1 cellular context compared by ENCODE assay signal in genomic region chr3:50242371-50242770, GRCh38.
TF ChIP-seq lines count a peak whose summit lies in the region.

No MANE protein-coding gene starts in this region.

TF ChIP-seq in H1, 55 proteins besides CTCF, POLR2A, EP300 and RAD21:
- no peak for TF ChIP-seq TAF7 (optimal IDR thresholded peaks at IDR 0.05; ENCODE audit: borderline replicate concordance, low read depth, low read length)
- no peak for TF ChIP-seq ASH2L (IDR thresholded peaks at IDR 0.05; ENCODE audit: low read length)
- TF ChIP-seq SUZ12 (IDR thresholded peaks at IDR 0.05; ENCODE audit: low read length): no peak
- TF ChIP-seq CEBPB (IDR thresholded peaks at IDR 0.05; ENCODE audit: low read depth, low read length): no peak
- TF ChIP-seq CTBP2 (IDR thresholded peaks at IDR 0.05; ENCODE audit: borderline replicate concordance, insufficient read depth, insufficient read length, low read length): no peak
- TF ChIP-seq YY1 (IDR thresholded peaks at IDR 0.05; ENCODE audit: low read depth, low read length): no peak
- TF ChIP-seq MAFK (IDR thresholded peaks at IDR 0.05; ENCODE audit: low read depth, low read length): no peak
